ENCODE assay signal across 9 cellular contexts in genomic region chr5:141651728-141652105, GRCh38. TPM values are rescaled to one million over a fixed set of nuclear protein-coding genes. Genes with fewer than 3 reads are reported as not detected.
A peak's percentile ranks its signal among the peaks of the same experiment; 100 is the strongest.
DNase-seq lines count a peak whose midpoint lies in the region; ATAC-seq and TF ChIP-seq lines count a peak whose summit lies in the region.
"Had no signal": no experiment of that assay in that cellular context is flagged by ENCODE, and none has a peak within 500 bp of the region (broad histone marks: within the 10 kb centered on the region; RNA-seq: fewer than 3 reads in every experiment).

No MANE protein-coding gene starts in this region.

- peak overlapping the region; percentile 96 to 98 for H3K4me3 Mint-ChIP-seq in activated T-cell treated with anti-CD3 and anti-CD28 coated beads, Interleukin-2, amount 50 U/mL, for 72 hours

- H3K27me3 ChIP-seq in transverse colon (no peaks in the 10 kb centered on the region), WERI-Rb-1 (ENCODE audit: insufficient read depth, low read depth, severe bottlenecking) (no peaks in the 10 kb centered on the region)

- ATAC-seq in activated T-cell treated with anti-CD3 and anti-CD28 coated beads, Interleukin-2, amount 50 U/mL, for 72 hours (replicated peaks in 1 of 2) = no peak
- no peak for ATAC-seq in HG02642 (IDR thresholded peaks at IDR 0.05; ENCODE audit: poor library complexity, unreplicated experiment)

- peak overlapping the region; percentile 69 to 77 (median 72) for H3K27ac ChIP-seq in transverse colon
- H3K27ac ChIP-seq in WERI-Rb-1 = no peak overlapping the region

- peaks cover 2% of the 10 kb centered on the region in 2 donors for H3K36me3 Mint-ChIP-seq in activated T-cell treated with anti-CD3 and anti-CD28 coated beads, Interleukin-2, amount 50 U/mL, for 72 hours (ENCODE audit: insufficient read depth in 2 of 2)

- no peak for TF ChIP-seq POLR2A in lower leg skin (IDR thresholded peaks at IDR 0.05)
- no peak for TF ChIP-seq POLR2A in transverse colon (IDR thresholded peaks at IDR 0.05)

- TF ChIP-seq EP300 in transverse colon (IDR thresholded peaks at IDR 0.05; ENCODE audit: low read depth) = no peak

- H3K4me1 Mint-ChIP-seq in activated T-cell treated with anti-CD3 and anti-CD28 coated beads, Interleukin-2, amount 50 U/mL, for 72 hours (ENCODE audit: low read depth) = peaks cover 24% of the 10 kb centered on the region

- H3K27ac Mint-ChIP-seq in activated T-cell treated with anti-CD3 and anti-CD28 coated beads, Interleukin-2, amount 50 U/mL, for 72 hours = peak overlapping the region; percentile 93

- no peak for DNase-seq in activated T-cell treated with anti-CD3 and anti-CD28 coated beads, Interleukin-2, amount 50 U/mL, for 72 hours
- no peak for DNase-seq in activated T-cell treated with anti-CD3 and anti-CD28 coated beads, Interleukin-2, amount 50 U/mL, for 1 hour
- DNase-seq in T47D (ENCODE audit: low read depth in 1 of 2, low spot score in 1 of 2) (peak; percentile 68 to 72), lower leg skin (ENCODE audit: low spot score in 2 of 2) (no peak), transverse colon (no peak), WERI-Rb-1 (no peak)
- DNase-seq in stimulated activated CD4-positive, alpha-beta T cell treated with anti-CD3 and anti-CD28 coated beads, Interleukin-4, amount 100 ng/mL, for 24 hours = no peak
- DNase-seq: DND-41 had no signal

- H3K9me3 ChIP-seq in transverse colon = no peaks in the 10 kb centered on the region
- H3K9me3 ChIP-seq in WERI-Rb-1 (ENCODE audit: severe bottlenecking) = no peaks in the 10 kb centered on the region

- peaks cover 9 to 15% (median 11%) of the 10 kb centered on the region in 4 donors for H3K4me1 ChIP-seq in transverse colon

- no peaks in the 10 kb centered on the region for H3K36me3 ChIP-seq in transverse colon
- H3K36me3 ChIP-seq in WERI-Rb-1 = no peaks in the 10 kb centered on the region

- H3K4me3 ChIP-seq in lower leg skin (ENCODE audit: low read depth, poor library complexity, severe bottlenecking) (peak overlapping the region; percentile 40), transverse colon (peak overlapping the region; percentile 50 to 74 (median 64)), WERI-Rb-1 (ENCODE audit: low read depth, low read length) (no peak overlapping the region)

- intact Hi-C loops in lower leg skin (cut with DNase I; ENCODE audit: low total_unique reads) (no loop called here), transverse colon (cut with DNase I; ENCODE audit: low total_unique reads) (no loop called here)

- H3K27me3 Mint-ChIP-seq in activated T-cell treated with anti-CD3 and anti-CD28 coated beads, Interleukin-2, amount 50 U/mL, for 72 hours (ENCODE audit: low read depth) = no peaks in the 10 kb centered on the region

- WGBS in lower leg skin, 2 donors = 36 to 48% methylated on average over 9 of the region's 9 CpGs
- WGBS in transverse colon (ENCODE audit: low coverage in 1 of 2), 2 donors = 40 to 62% methylated on average over 1 to 9 of the region's 9 CpGs

- in situ Hi-C loops in T47D (cut with HindIII; ENCODE audit: low pct_unique_long_range_greater_than_20kb, low sequenced_read_pairs) (no loop called here), transverse colon (cut with MboI; ENCODE audit: low pct_ligation_motif_present in 1 of 4, low pct_unique_long_range_greater_than_20kb in 1 of 4, low sequenced_read_pairs in 3 of 4) (no loop called here)

- H3K9me3 Mint-ChIP-seq in activated T-cell treated with anti-CD3 and anti-CD28 coated beads, Interleukin-2, amount 50 U/mL, for 72 hours = no peaks in the 10 kb centered on the region

- TF ChIP-seq CTCF in lower leg skin (IDR thresholded peaks at IDR 0.05) (no peak), transverse colon (IDR thresholded peaks at IDR 0.05) (no peak), WERI-Rb-1 (IDR thresholded peaks at IDR 0.05; ENCODE audit: low read depth, low read length) (no peak)

RNA-seq across cellular contexts. Expression of gene FCHSD1, which starts 0.5 kb away (rescaled TPM):
- 10 to 100 TPM; 54.1 to 61.1 TPM for total RNA-seq in activated T-cell treated with anti-CD3 and anti-CD28 coated beads, Interleukin-2, amount 50 U/mL, for 72 hours
- total RNA-seq in lower leg skin (100 to 1,000 TPM in 2 of 4 donors, 10 to 100 TPM in 2; 72.1 to 136 (median 101) TPM), transverse colon (10 to 100 TPM; 26.1 to 69.9 (median 43.1) TPM)

RNA-seq across cellular contexts. Expression of gene RELL2, which starts 14.9 kb away (rescaled TPM):
- 10 to 100 TPM; 14.6 to 19.5 TPM for total RNA-seq in activated T-cell treated with anti-CD3 and anti-CD28 coated beads, Interleukin-2, amount 50 U/mL, for 72 hours
- total RNA-seq in lower leg skin (10 to 100 TPM in 2 of 4 donors, 1 to 10 TPM in 2; 5.9 to 11.4 (median 9.0) TPM), transverse colon (10 to 100 TPM in 1 of 4 donors, 1 to 10 TPM in 3; 4.4 to 19.1 (median 7.5) TPM)

RNA-seq across cellular contexts. Expression of gene HDAC3, which starts 15.1 kb away (rescaled TPM):
- total RNA-seq in activated T-cell treated with anti-CD3 and anti-CD28 coated beads, Interleukin-2, amount 50 U/mL, for 72 hours = 10 to 100 TPM; 64.1 to 69.2 TPM
- 10 to 100 TPM; 49.4 to 66.4 (median 52.7) TPM for total RNA-seq in lower leg skin
- total RNA-seq in transverse colon = 10 to 100 TPM; 12.7 to 45.1 (median 40.2) TPM

RNA-seq across cellular contexts. Expression of gene ARAP3, which starts 30.3 kb away (rescaled TPM):
- total RNA-seq in activated T-cell treated with anti-CD3 and anti-CD28 coated beads, Interleukin-2, amount 50 U/mL, for 72 hours = 1 to 10 TPM; 3.2 to 4.1 TPM
- total RNA-seq in lower leg skin = 1 to 10 TPM; 2.1 to 4.2 (median 3.7) TPM
- 1 to 10 TPM; 1.1 to 4.0 (median 3.3) TPM for total RNA-seq in transverse colon

RNA-seq across cellular contexts. Expression of gene DIAPH1, which starts 32.9 kb away (rescaled TPM):
- 100 to 1,000 TPM; 162 to 165 TPM for total RNA-seq in activated T-cell treated with anti-CD3 and anti-CD28 coated beads, Interleukin-2, amount 50 U/mL, for 72 hours
- total RNA-seq in lower leg skin (100 to 1,000 TPM in 1 of 4 donors, 10 to 100 TPM in 3; 64.9 to 101 (median 88.7) TPM), transverse colon (100 to 1,000 TPM in 1 of 4 donors, 10 to 100 TPM in 3; 55.4 to 150 (median 91.4) TPM)

Comparison
In these comparisons a context has a peak if more than half of its experiments do, and no peak if none do; other contexts are left out.
1. DNase-seq: peak in T47D (2 of 2); none in activated T-cell treated with anti-CD3 and anti-CD28 coated beads, Interleukin-2, amount 50 U/mL, for 72 hours (0 of 2), activated T-cell treated with anti-CD3 and anti-CD28 coated beads, Interleukin-2, amount 50 U/mL, for 1 hour (single experiment), lower leg skin (0 of 2), transverse colon (single experiment), WERI-Rb-1 (single experiment) and stimulated activated CD4-positive, alpha-beta T cell treated with anti-CD3 and anti-CD28 coated beads, Interleukin-4, amount 100 ng/mL, for 24 hours (single experiment).